9 cellular contexts compared by ENCODE assay signal in the genomic region with DNA sequence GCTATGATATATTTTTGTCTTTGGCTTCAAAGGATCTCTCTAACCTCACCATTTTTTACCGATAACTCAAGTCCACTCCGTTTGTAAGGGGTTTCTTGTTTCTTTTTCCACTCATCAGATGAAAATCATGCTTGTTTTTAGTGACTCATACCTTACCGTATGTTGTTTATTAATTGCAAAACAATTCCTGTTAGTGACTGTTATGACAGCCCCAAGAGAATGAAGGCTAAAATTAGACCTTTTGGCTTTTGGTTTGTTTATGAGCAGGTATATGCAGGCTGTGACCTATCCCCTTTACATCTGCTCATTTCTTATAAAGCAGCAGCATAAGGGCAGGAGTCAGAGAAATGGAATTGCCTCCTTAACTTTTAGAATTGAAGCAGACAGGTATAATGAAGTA.
DNase-seq lines count a peak whose midpoint lies in the region; ATAC-seq and TF ChIP-seq lines count a peak whose summit lies in the region.
"Had no signal": no experiment of that assay in that cellular context is flagged by ENCODE, and none has a peak within 500 bp of the region (broad histone marks: within the 10 kb centered on the region; RNA-seq: fewer than 3 reads in every experiment).

No MANE protein-coding gene starts in this region.

- H3K9me3 Mint-ChIP-seq in osteocyte (ENCODE audit: unreplicated experiment): peaks cover 29% of the 10 kb centered on the region

- peak; percentile 91 for ATAC-seq in GM18861 (IDR thresholded peaks at IDR 0.05; ENCODE audit: unreplicated experiment)
- ATAC-seq in HG02759 (IDR thresholded peaks at IDR 0.05; ENCODE audit: unreplicated experiment): peak; percentile 76
- no peak for ATAC-seq in GM19452 (IDR thresholded peaks at IDR 0.05; ENCODE audit: unreplicated experiment)
- ATAC-seq: activated CD8-positive, alpha-beta memory T cell treated with anti-CD3 and anti-CD28 coated beads, Interleukin-2, amount 10 ng/mL, durations not matched to agents 7 days and 5 days had no signal

- H3K4me3 Mint-ChIP-seq in osteocyte (ENCODE audit: unreplicated experiment): no peak overlapping the region
- H3K4me3 Mint-ChIP-seq: activated CD8-positive, alpha-beta memory T cell treated with anti-CD3 and anti-CD28 coated beads, Interleukin-2, amount 10 ng/mL, durations not matched to agents 7 days and 5 days had no signal

- no peak for TF ChIP-seq CTCF in osteocyte (IDR thresholded peaks at IDR 0.05)

- H3K27me3 Mint-ChIP-seq in osteocyte (ENCODE audit: unreplicated experiment): no peaks in the 10 kb centered on the region
- H3K27me3 Mint-ChIP-seq: activated CD8-positive, alpha-beta memory T cell treated with anti-CD3 and anti-CD28 coated beads, Interleukin-2, amount 10 ng/mL, durations not matched to agents 7 days and 5 days had no signal

- peak overlapping the region; percentile 80 for H3K27ac Mint-ChIP-seq in osteocyte (ENCODE audit: unreplicated experiment)
- H3K27ac Mint-ChIP-seq: activated CD8-positive, alpha-beta memory T cell treated with anti-CD3 and anti-CD28 coated beads, Interleukin-2, amount 10 ng/mL, durations not matched to agents 7 days and 5 days had no signal

- DNase-seq in RPMI7951 (ENCODE audit: low read depth) (peak; percentile 31), osteocyte (ENCODE audit: extremely low spot score, unreplicated experiment) (no peak), inferior parietal cortex (ENCODE audit: extremely low spot score) (no peak), SW 1271 (lab: John Stamatoyannopoulos, UW) (no peak)
- DNase-seq: activated CD8-positive, alpha-beta memory T cell treated with anti-CD3 and anti-CD28 coated beads, Interleukin-2, amount 10 ng/mL, durations not matched to agents 7 days and 5 days; NCI-H1048 had no signal

- H3K36me3 Mint-ChIP-seq in osteocyte (ENCODE audit: unreplicated experiment): peaks cover 22% of the 10 kb centered on the region
- H3K36me3 Mint-ChIP-seq: activated CD8-positive, alpha-beta memory T cell treated with anti-CD3 and anti-CD28 coated beads, Interleukin-2, amount 10 ng/mL, durations not matched to agents 7 days and 5 days had no signal

- peaks cover 33% of the 10 kb centered on the region for H3K4me1 Mint-ChIP-seq in osteocyte (ENCODE audit: unreplicated experiment)
